In the genomic region with DNA sequence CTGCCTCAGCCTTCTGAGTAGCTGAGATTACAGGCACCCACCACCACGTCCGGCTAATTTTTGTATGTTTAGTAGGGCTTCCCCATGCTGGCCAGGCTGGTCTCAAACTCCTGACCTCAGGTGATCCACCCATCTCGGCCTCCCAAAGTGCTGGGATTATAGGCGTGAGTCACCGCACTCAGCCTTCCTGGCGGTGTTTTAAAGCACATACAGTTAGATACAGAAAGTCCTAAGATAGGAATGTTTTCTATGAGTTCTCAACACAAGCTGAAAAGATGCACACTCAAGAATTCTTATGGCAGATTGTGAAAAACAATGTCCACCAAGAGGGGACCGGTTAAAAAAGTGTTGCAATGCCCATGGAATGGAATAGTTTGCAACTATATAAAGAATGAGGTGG, we compare ENCODE assay signal across 1 cellular context.
TF ChIP-seq lines count a peak whose summit lies in the region.
"Not testable (repeated sequence)": the region's sequence is repeated elsewhere in the genome, so short reads cannot be mapped to it uniquely, and the experiment has no call there.

No MANE protein-coding gene starts in this region.

TF ChIP-seq in K562, 482 proteins besides CTCF, POLR2A, EP300 and RAD21:
- TF ChIP-seq JUND (IDR thresholded peaks at IDR 0.05; ENCODE audit: borderline replicate concordance, low read depth, low read length): peak; percentile 74
- TF ChIP-seq JUND (tag; IDR thresholded peaks at IDR 0.05; ENCODE audit: borderline replicate concordance, low read depth, low read length): peak; percentile 48; the same call in 1 of the 3 replicates
- peak; percentile 78 for TF ChIP-seq FOSL1 (tag; conservative IDR thresholded peaks at IDR 0.05)
- TF ChIP-seq RCOR1 (IDR thresholded peaks at IDR 0.05; ENCODE audit: borderline replicate concordance in 1 of 2, low read depth in 2 of 2, low read length in 2 of 2): peak in 1 of 2 experiments; percentile 44; a peak in 1 of 4 replicates
- TF ChIP-seq CTBP1 (IDR thresholded peaks at IDR 0.05; ENCODE audit: borderline replicate concordance): peak; percentile 69
- TF ChIP-seq JUN (IDR thresholded peaks at IDR 0.05; ENCODE audit: borderline replicate concordance, low read depth, low read length): peak; percentile 47; the same call in 1 of the 2 replicates
- not testable (repeated sequence) for TF ChIP-seq JUN (CRISPR knock-in tag; IDR thresholded peaks at IDR 0.05; ENCODE audit: borderline replicate concordance)
- 0 out of 2 replicates have a peak, but pooled peaks have one; percentile 5 for TF ChIP-seq TCF3 (CRISPR knock-in tag; IDR thresholded peaks at IDR 0.05)
- TF ChIP-seq CEBPB (tag; IDR thresholded peaks at IDR 0.05): peak; percentile 29; the same call in 1 of the 2 replicates
- TF ChIP-seq, protein P1, sequence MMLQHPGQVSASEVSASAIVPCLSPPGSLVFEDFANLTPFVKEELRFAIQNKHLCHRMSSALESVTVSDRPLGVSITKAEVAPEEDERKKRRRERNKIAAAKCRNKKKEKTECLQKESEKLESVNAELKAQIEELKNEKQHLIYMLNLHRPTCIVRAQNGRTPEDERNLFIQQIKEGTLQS (IDR thresholded peaks at IDR 0.05): peak; percentile 79; the same call in 1 of the 2 replicates
- TF ChIP-seq, protein P1 (CRISPR knock-in tag; conservative IDR thresholded peaks at IDR 0.05): not testable (repeated sequence)
- peak; percentile 33 for TF ChIP-seq TBP (optimal IDR thresholded peaks at IDR 0.05; ENCODE audit: low read depth, low read length)
- 0 out of 2 replicates have a peak, but pooled peaks have one; percentile 33 for TF ChIP-seq ATF7 (IDR thresholded peaks at IDR 0.05)
- TF ChIP-seq ARID1B (IDR thresholded peaks at IDR 0.05): peak; percentile 66
- peak; percentile 58; the same call in 1 of the 2 replicates for TF ChIP-seq SMARCA4 (IDR thresholded peaks at IDR 0.05)
- 0 out of 2 replicates have a peak, but pooled peaks have one; percentile 3 for TF ChIP-seq ZNF384 (IDR thresholded peaks at IDR 0.05; ENCODE audit: low read depth, low read length)
- TF ChIP-seq DPF2 (IDR thresholded peaks at IDR 0.05): peak; percentile 64; the same call in 1 of the 2 replicates
